ENCODE assay signal across 8 cellular contexts in genomic region chr17:48831549-48831883, GRCh38. TPM values are rescaled to one million over a fixed set of nuclear protein-coding genes. Genes with fewer than 3 reads are reported as not detected.
DNase-seq lines count a peak whose midpoint lies in the region; ATAC-seq and TF ChIP-seq lines count a peak whose summit lies in the region.

No MANE protein-coding gene starts in this region.

- intact Hi-C loops in esophagus muscularis mucosa (cut with DNase I) = no loop called here

- H3K27ac ChIP-seq in RWPE1 (peak overlapping the region; percentile 80), esophagus muscularis mucosa (replicated peaks in 1 of 4) (peak overlapping the region; percentile 93 to 97 (median 96)), trophoblast cell (ENCODE audit: low read depth, low read length) (no peak overlapping the region)

- H2AFZ ChIP-seq in trophoblast cell (ENCODE audit: insufficient read depth, low read length, poor library complexity) = peak overlapping the region; percentile 97

- H4K8ac ChIP-seq in trophoblast cell (ENCODE audit: low read depth, low read length) = peak overlapping the region; percentile 92

- TF ChIP-seq POLR2A in esophagus muscularis mucosa (IDR thresholded peaks at IDR 0.05; ENCODE audit: low read depth) = no peak

- peak overlapping the region; percentile 69 for H3K4me2 ChIP-seq in trophoblast cell (ENCODE audit: low read length)

- no peaks in the 10 kb centered on the region for H3K36me3 ChIP-seq in esophagus muscularis mucosa
- no peaks in the 10 kb centered on the region for H3K36me3 ChIP-seq in trophoblast cell (ENCODE audit: control insufficient read depth in 1 of 2, insufficient read depth in 2 of 2, low read length in 2 of 2)

- H3K4me3 ChIP-seq in esophagus muscularis mucosa (peak overlapping the region; percentile 77 to 96 (median 88)), trophoblast cell (ENCODE audit: low read depth, low read length) (peak overlapping the region; percentile 92)

- H4K91ac ChIP-seq in trophoblast cell (ENCODE audit: low read depth, low read length) = peak overlapping the region; percentile 4

- H3K9ac ChIP-seq in trophoblast cell (ENCODE audit: low read length) = no peak overlapping the region

- no peak overlapping the region for H3K4ac ChIP-seq in trophoblast cell (ENCODE audit: low read depth, low read length)

- peaks cover 5% of the 10 kb centered on the region for H3K79me1 ChIP-seq in trophoblast cell (ENCODE audit: low read length)

- peak overlapping the region; percentile 31 for H4K12ac ChIP-seq in trophoblast cell (ENCODE audit: low read depth, low read length)

- no peak overlapping the region for H3K23ac ChIP-seq in trophoblast cell (ENCODE audit: low read length)

- DNase-seq in COLO829 (ENCODE audit: low spot score) (peak; percentile 15), RWPE1 (ENCODE audit: low spot score) (no peak), esophagus muscularis mucosa (ENCODE audit: extremely low spot score) (no peak), trophoblast cell (no peak), NCI-H2081 (lab: John Stamatoyannopoulos, UW) (no peak), amniotic stem cell (lab: John Stamatoyannopoulos, UW) (no peak), SIG-M5 treated with dmso at 0.1 percent for 504 hours (lab: John Stamatoyannopoulos, UW; ENCODE audit: unreplicated experiment) (no peak)

- H3K9me3 ChIP-seq in esophagus muscularis mucosa = no peaks in the 10 kb centered on the region
- H3K9me3 ChIP-seq in trophoblast cell (ENCODE audit: insufficient read depth, low read depth, low read length) = no peaks in the 10 kb centered on the region

- peak overlapping the region; percentile 90 for H3K18ac ChIP-seq in trophoblast cell (ENCODE audit: low read length)

- H3K27me3 ChIP-seq in esophagus muscularis mucosa = no peaks in the 10 kb centered on the region
- H3K27me3 ChIP-seq in trophoblast cell (ENCODE audit: insufficient read depth, low read length) = no peaks in the 10 kb centered on the region

- H2AK5ac ChIP-seq in trophoblast cell (ENCODE audit: low read length) = no peak overlapping the region

- H3K79me2 ChIP-seq in trophoblast cell (ENCODE audit: control insufficient read depth, insufficient read depth, low read length, poor library complexity) = peaks cover 3% of the 10 kb centered on the region

- H3K14ac ChIP-seq in trophoblast cell (ENCODE audit: low read length) = peak overlapping the region; percentile 64

- no peak for ATAC-seq in HG03108 (IDR thresholded peaks at IDR 0.05; ENCODE audit: unreplicated experiment)

- WGBS in esophagus muscularis mucosa = 0% methylated on average over 4 of the region's 8 CpGs
- WGBS in trophoblast cell (ENCODE audit: extremely low coverage, insufficient coverage, insufficient read length) = no CpG with 5 or more reads among the region's 8 CpGs

- H3K4me1 ChIP-seq in esophagus muscularis mucosa (peaks cover 51 to 54% (median 53%) of the 10 kb centered on the region in 4 donors), trophoblast cell (ENCODE audit: control insufficient read depth in 1 of 2, insufficient read depth in 2 of 2, low read length in 2 of 2) (peaks cover 0 to 2% of the 10 kb centered on the region in 2 experiments)

- no peak for TF ChIP-seq CTCF in RWPE1 (conservative IDR thresholded peaks at IDR 0.05; ENCODE audit: low read depth)
- no peak for TF ChIP-seq CTCF in esophagus muscularis mucosa (IDR thresholded peaks at IDR 0.05)

- H2BK5ac ChIP-seq in trophoblast cell (ENCODE audit: low read depth, low read length, poor library complexity) = no peak overlapping the region

- H2BK120ac ChIP-seq in trophoblast cell (ENCODE audit: insufficient read depth, low read length, poor library complexity) = no peak overlapping the region

- CTCF ChIA-PET in RWPE1 (lab: Yijun Ruan, JAX) = interaction anchor here (0.6 to 1.4 kb wide), 4 partner anchors 16 to 1782 kb away, joined by 3 to 11 read pairs (median 3); no protein-coding TSS in a partner anchor

- POLR2A ChIA-PET in RWPE1 (lab: Yijun Ruan, JAX; ENCODE audit: low non-redundant PET) = no interaction called here

- no peak overlapping the region for H2BK12ac ChIP-seq in trophoblast cell (ENCODE audit: low read length)

- TF ChIP-seq EP300 in esophagus muscularis mucosa (IDR thresholded peaks at IDR 0.05) = no peak

RNA-seq across cellular contexts. Expression of gene CALCOCO2, which starts 0.7 kb away (rescaled TPM):
- total RNA-seq in esophagus muscularis mucosa = 100 to 1,000 TPM; 157 to 210 (median 183) TPM
- 49.5 and 49.9 TPM in 2 replicates for polyA plus RNA-seq in trophoblast cell (2013)

RNA-seq across cellular contexts. Expression of gene TTLL6, which starts 14.5 kb away (rescaled TPM):
- total RNA-seq in esophagus muscularis mucosa = 1 to 10 TPM in 1 of 4 donors, under 1 TPM in 2, not detected in 1; under 0.01 to 1.1 (median 0.29) TPM
- polyA plus RNA-seq in trophoblast cell (2013) = not detected in 2 replicates
